ENCODE assay signal across 8 cellular contexts in the genomic region with DNA sequence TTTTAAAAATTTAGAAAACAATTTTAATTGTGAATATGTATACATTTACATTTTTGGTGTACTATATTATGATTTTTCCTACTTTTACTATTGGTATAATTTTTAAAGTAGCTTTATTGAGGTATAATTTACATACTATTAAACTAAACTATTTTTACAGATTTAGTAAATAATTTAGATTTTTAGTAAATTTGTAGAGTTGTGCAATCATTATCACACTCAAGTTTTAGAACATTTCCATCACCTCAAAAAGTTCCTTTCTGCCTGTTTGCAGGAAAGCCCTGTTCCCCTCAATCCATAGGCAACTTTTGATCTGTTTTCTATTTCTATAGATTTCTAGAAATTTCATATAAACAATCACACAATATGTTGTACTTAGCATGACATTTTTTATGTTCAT.
"Had no signal": no experiment of that assay in that cellular context is flagged by ENCODE, and none has a peak within 500 bp of the region (broad histone marks: within the 10 kb centered on the region; RNA-seq: fewer than 3 reads in every experiment).

No MANE protein-coding gene starts in this region.

- H3K27ac ChIP-seq: HL-60, KMS-11 had no signal

- H3K9ac ChIP-seq: KMS-11 had no signal

- H3K4me2 ChIP-seq: KMS-11 had no signal

- DNase-seq: Karpas-422, Kasumi-1, KBM-7, KG1 had no signal

- FAIRE-seq: HepG2, HTR-8/SVneo had no signal

- ATAC-seq: HepG2 had no signal
